Comparison of ENCODE assay signal across 28 cellular contexts in the genomic region with DNA sequence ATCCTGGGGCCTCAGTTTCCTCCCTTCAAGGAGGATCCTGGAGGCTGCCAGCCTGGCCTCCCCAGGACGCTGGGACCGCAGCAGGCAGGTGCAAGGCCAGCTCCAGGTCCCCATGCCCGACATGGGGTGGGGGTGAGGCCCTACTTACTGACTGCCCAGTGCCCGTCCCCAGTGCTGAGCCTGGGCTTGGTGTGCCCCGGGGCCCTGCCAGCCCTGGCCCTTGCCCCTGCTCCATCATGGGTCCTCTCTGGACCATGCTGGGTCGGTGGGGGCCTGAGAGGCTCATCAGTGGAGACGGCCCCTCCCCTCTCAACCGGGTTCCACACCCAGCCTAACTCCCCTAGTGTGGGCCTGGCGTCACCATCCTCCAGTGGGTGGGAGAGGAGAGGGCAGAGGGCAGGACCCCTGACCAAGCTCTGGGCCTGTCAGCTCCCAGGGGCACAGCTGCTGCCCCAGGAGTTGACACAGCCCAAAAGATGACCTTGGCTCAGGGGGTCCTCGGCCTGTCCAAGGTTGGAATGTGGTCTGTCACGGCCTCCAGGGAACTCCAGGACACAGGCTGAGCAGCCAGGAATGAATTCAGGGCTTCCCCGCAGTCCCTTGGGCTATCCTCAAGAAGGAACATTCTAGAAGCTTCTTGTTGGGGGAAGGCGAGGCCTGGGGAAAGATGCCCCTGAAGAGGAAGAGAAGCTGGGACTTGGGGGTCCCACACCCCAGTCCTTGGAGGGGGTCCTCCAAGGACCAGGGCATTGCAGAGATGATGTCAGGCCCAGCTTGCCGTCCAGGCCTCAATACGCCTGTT. TPM values are rescaled to one million over a fixed set of nuclear protein-coding genes. Genes with fewer than 3 reads are reported as not detected.
DNase-seq lines count a peak whose midpoint lies in the region; ATAC-seq and TF ChIP-seq lines count a peak whose summit lies in the region.
"Had no signal": no experiment of that assay in that cellular context is flagged by ENCODE, and none has a peak within 500 bp of the region (broad histone marks: within the 10 kb centered on the region; RNA-seq: fewer than 3 reads in every experiment).

No MANE protein-coding gene starts in this region.

- CTCF ChIA-PET in activated naive CD4-positive, alpha-beta T cell treated with anti-CD3 and anti-CD28 coated beads, Interleukin-2, amount 10 ng/mL, durations not matched to agents 7 days and 5 days (lab: Charles Lee), result no interaction called here

- H3K9me3 ChIP-seq in osteoblast (ENCODE audit: low read depth, low read length) (no peaks in the 10 kb centered on the region), upper lobe of right lung (no peaks in the 10 kb centered on the region), tibial artery (no peaks in the 10 kb centered on the region)

- DNase-seq in activated naive CD4-positive, alpha-beta T cell treated with anti-CD3 and anti-CD28 coated beads, Interleukin-2, amount 10 ng/mL, durations not matched to agents 7 days and 5 days, result peak; percentile 19
- DNase-seq in activated naive CD4-positive, alpha-beta T cell treated with Interleukin-2 at 50 U/mL for 16 hours, result no peak
- DNase-seq in glutamatergic neuron (peak; percentile 10), osteoblast (ENCODE audit: insufficient read length, low spot score, missing footprints) (peak; percentile 66), upper lobe of right lung (peak; percentile 57), HFFc6 (no peak), COLO668 (lab: John Stamatoyannopoulos, UW; ENCODE audit: unreplicated experiment) (no peak), tibial artery (no peak)
- DNase-seq: 8988T; CD4-positive, CD25-positive, alpha-beta regulatory T cell; COR-L47; DMS53; GM23248; Karpas-422; NCI-H1092; NCI-H1417 treated with DMSO at 0.1 percent for 48 hours; NCI-H1694 treated with DMSO at 0.1 percent for 48 hours; NCI-H2081; NCI-H2227 treated with DMSO at 0.1 percent for 48 hours; NCI-H526 treated with DMSO at 0.1 percent for 48 hours; PC-9; SHP77 treated with DMSO at 0.1 percent for 48 hours had no signal

- H3K9me3 Mint-ChIP-seq in activated naive CD4-positive, alpha-beta T cell treated with anti-CD3 and anti-CD28 coated beads, Interleukin-2, amount 10 ng/mL, durations not matched to agents 7 days and 5 days, result no peaks in the 10 kb centered on the region
- H3K9me3 Mint-ChIP-seq in glutamatergic neuron (ENCODE audit: unreplicated experiment) (peaks cover 4% of the 10 kb centered on the region), HFFc6 (no peaks in the 10 kb centered on the region)
- H3K9me3 Mint-ChIP-seq: CD4-positive, CD25-positive, alpha-beta regulatory T cell; H9 had no signal

- peaks cover 4% of the 10 kb centered on the region for H3K4me1 Mint-ChIP-seq in activated naive CD4-positive, alpha-beta T cell treated with anti-CD3 and anti-CD28 coated beads, Interleukin-2, amount 10 ng/mL, durations not matched to agents 7 days and 5 days
- H3K4me1 Mint-ChIP-seq in glutamatergic neuron (ENCODE audit: low read depth, unreplicated experiment) (no peaks in the 10 kb centered on the region), HFFc6 (ENCODE audit: low read depth) (no peaks in the 10 kb centered on the region)

- no peak overlapping the region for H2AFZ ChIP-seq in osteoblast (ENCODE audit: low read length)
- H2AFZ ChIP-seq: GM23248, PC-9 had no signal

- no peak overlapping the region for H3K4me2 ChIP-seq in osteoblast (ENCODE audit: insufficient read depth, low read length)
- H3K4me2 ChIP-seq: PC-9 had no signal

- TF ChIP-seq CTCF in glutamatergic neuron (IDR thresholded peaks at IDR 0.05; ENCODE audit: partially characterized antibody, unreplicated experiment) (no peak), osteoblast (IDR thresholded peaks at IDR 0.05; ENCODE audit: extremely low read depth, low read depth, low read length) (no peak), upper lobe of right lung (IDR thresholded peaks at IDR 0.05) (no peak), HFFc6 (IDR thresholded peaks at IDR 0.05) (no peak), tibial artery (IDR thresholded peaks at IDR 0.05) (no peak)

- H3K27ac ChIP-seq in osteoblast (ENCODE audit: low read depth, low read length) (no peak overlapping the region), upper lobe of right lung (no peak overlapping the region), tibial artery (no peak overlapping the region)
- H3K27ac ChIP-seq: GM23248, PC-9, RWPE1 had no signal

- H3K36me3 ChIP-seq in osteoblast (ENCODE audit: insufficient read depth, low read length), result no peaks in the 10 kb centered on the region
- no peaks in the 10 kb centered on the region for H3K36me3 ChIP-seq in upper lobe of right lung
- no peaks in the 10 kb centered on the region for H3K36me3 ChIP-seq in tibial artery

- no peaks in the 10 kb centered on the region for H3K79me2 ChIP-seq in osteoblast (ENCODE audit: insufficient read depth, low read length)

- no peak overlapping the region for H3K4me3 Mint-ChIP-seq in activated naive CD4-positive, alpha-beta T cell treated with anti-CD3 and anti-CD28 coated beads, Interleukin-2, amount 10 ng/mL, durations not matched to agents 7 days and 5 days
- no peak overlapping the region for H3K4me3 Mint-ChIP-seq in glutamatergic neuron (ENCODE audit: unreplicated experiment)
- no peak overlapping the region for H3K4me3 Mint-ChIP-seq in HFFc6
- H3K4me3 Mint-ChIP-seq: CD4-positive, CD25-positive, alpha-beta regulatory T cell; H9 had no signal

- H3K27me3 ChIP-seq in osteoblast (ENCODE audit: insufficient read depth, low read length), result peaks cover 30% of the 10 kb centered on the region
- peaks cover 74% of the 10 kb centered on the region for H3K27me3 ChIP-seq in upper lobe of right lung
- peaks cover 3 to 96% of the 10 kb centered on the region in 2 donors for H3K27me3 ChIP-seq in tibial artery

- H4K20me1 ChIP-seq in osteoblast (ENCODE audit: insufficient read depth, low read length), result no peaks in the 10 kb centered on the region

- H3K27me3 Mint-ChIP-seq in activated naive CD4-positive, alpha-beta T cell treated with anti-CD3 and anti-CD28 coated beads, Interleukin-2, amount 10 ng/mL, durations not matched to agents 7 days and 5 days, result peaks cover 67% of the 10 kb centered on the region
- H3K27me3 Mint-ChIP-seq in glutamatergic neuron (ENCODE audit: unreplicated experiment) (peaks cover 12% of the 10 kb centered on the region), HFFc6 (ENCODE audit: insufficient read depth) (peaks cover 24% of the 10 kb centered on the region)

- H3K27ac Mint-ChIP-seq in activated naive CD4-positive, alpha-beta T cell treated with anti-CD3 and anti-CD28 coated beads, Interleukin-2, amount 10 ng/mL, durations not matched to agents 7 days and 5 days, result no peak overlapping the region
- H3K27ac Mint-ChIP-seq in glutamatergic neuron (ENCODE audit: unreplicated experiment), result no peak overlapping the region
- H3K27ac Mint-ChIP-seq in HFFc6, result no peak overlapping the region
- H3K27ac Mint-ChIP-seq: H9 had no signal

- no peaks in the 10 kb centered on the region for H3K4me1 ChIP-seq in osteoblast (ENCODE audit: insufficient read depth, low read length)
- peaks cover 11% of the 10 kb centered on the region for H3K4me1 ChIP-seq in upper lobe of right lung
- peaks cover 0 to 12% (median 9%) of the 10 kb centered on the region in 4 donors for H3K4me1 ChIP-seq in tibial artery

- no peak for ATAC-seq in upper lobe of right lung
- ATAC-seq: GM12878 had no signal

- intact Hi-C loops in upper lobe of right lung (cut with DNase I), result no loop called here
- intact Hi-C loops in tibial artery (cut with DNase I; ENCODE audit: low total_unique reads), result no loop called here

- H3K4me3 ChIP-seq in osteoblast (ENCODE audit: insufficient read depth, low read length) (no peak overlapping the region), upper lobe of right lung (no peak overlapping the region), tibial artery (no peak overlapping the region)
- H3K4me3 ChIP-seq: GM12878, GM23248, PC-9 had no signal

- no peaks in the 10 kb centered on the region for H3K36me3 Mint-ChIP-seq in activated naive CD4-positive, alpha-beta T cell treated with anti-CD3 and anti-CD28 coated beads, Interleukin-2, amount 10 ng/mL, durations not matched to agents 7 days and 5 days
- H3K36me3 Mint-ChIP-seq in glutamatergic neuron (ENCODE audit: unreplicated experiment) (peaks cover 4% of the 10 kb centered on the region), HFFc6 (ENCODE audit: low read depth) (no peaks in the 10 kb centered on the region)
- H3K36me3 Mint-ChIP-seq: CD4-positive, CD25-positive, alpha-beta regulatory T cell had no signal

RNA-seq across cellular contexts. Expression of a gene that starts 17.6 kb away (rescaled TPM):
- total RNA-seq in glutamatergic neuron (ENCODE audit: unreplicated experiment) (222 TPM), osteoblast (231 and 248 TPM in 2 replicates), upper lobe of right lung (397 TPM)
- total RNA-seq in HFFc6 (2021; fragmentation: NEBNext Ultra II Directional; extraction: Animal tissue kit (Norgen Biotek cat#: 25700)), result 100 to 1,000 TPM; 578 to 615 (median 590) TPM

RNA-seq across cellular contexts. Expression of a gene that starts 38.2 kb away (rescaled TPM):
- 21.9 TPM for total RNA-seq in glutamatergic neuron (ENCODE audit: unreplicated experiment)
- total RNA-seq in osteoblast, result 5.3 and 5.4 TPM in 2 replicates
- total RNA-seq in upper lobe of right lung, result 12.5 TPM
- 10 to 100 TPM; 10.4 to 17.2 (median 12.5) TPM for total RNA-seq in HFFc6 (2021; fragmentation: NEBNext Ultra II Directional; extraction: Animal tissue kit (Norgen Biotek cat#: 25700))

RNA-seq across cellular contexts. Expression of a gene that starts 44.2 kb away (rescaled TPM):
- total RNA-seq in glutamatergic neuron (ENCODE audit: unreplicated experiment) (61.5 TPM), osteoblast (34.5 and 51.4 TPM in 2 replicates), upper lobe of right lung (39.9 TPM)
- 10 to 100 TPM; 48.3 to 55.4 (median 49.6) TPM for total RNA-seq in HFFc6 (2021; fragmentation: NEBNext Ultra II Directional; extraction: Animal tissue kit (Norgen Biotek cat#: 25700))

RNA-seq across cellular contexts. Expression of a gene that starts 58.1 kb away (rescaled TPM):
- total RNA-seq in glutamatergic neuron (ENCODE audit: unreplicated experiment) (not detected), osteoblast (not detected in 2 replicates), upper lobe of right lung (10.1 TPM)
- not detected for total RNA-seq in HFFc6 (2021; fragmentation: NEBNext Ultra II Directional; extraction: Animal tissue kit (Norgen Biotek cat#: 25700))
- total RNA-seq: CD4-positive, CD25-positive, alpha-beta regulatory T cell; Daoy; GM12878; GM23248; HT-29; NCI-H460 had no signal

Comparison
In these comparisons a context has a peak if more than half of its experiments do, and no peak if none do; other contexts are left out.
1. DNase-seq: peak in activated naive CD4-positive, alpha-beta T cell treated with anti-CD3 and anti-CD28 coated beads, Interleukin-2, amount 10 ng/mL, durations not matched to agents 7 days and 5 days (single experiment), glutamatergic neuron (single experiment), osteoblast (single experiment) and upper lobe of right lung (single experiment); none in activated naive CD4-positive, alpha-beta T cell treated with Interleukin-2 at 50 U/mL for 16 hours (single experiment), HFFc6 (single experiment), COLO668 (single experiment) and tibial artery (0 of 2).